8 cellular contexts compared by ENCODE assay signal in the genomic region with DNA sequence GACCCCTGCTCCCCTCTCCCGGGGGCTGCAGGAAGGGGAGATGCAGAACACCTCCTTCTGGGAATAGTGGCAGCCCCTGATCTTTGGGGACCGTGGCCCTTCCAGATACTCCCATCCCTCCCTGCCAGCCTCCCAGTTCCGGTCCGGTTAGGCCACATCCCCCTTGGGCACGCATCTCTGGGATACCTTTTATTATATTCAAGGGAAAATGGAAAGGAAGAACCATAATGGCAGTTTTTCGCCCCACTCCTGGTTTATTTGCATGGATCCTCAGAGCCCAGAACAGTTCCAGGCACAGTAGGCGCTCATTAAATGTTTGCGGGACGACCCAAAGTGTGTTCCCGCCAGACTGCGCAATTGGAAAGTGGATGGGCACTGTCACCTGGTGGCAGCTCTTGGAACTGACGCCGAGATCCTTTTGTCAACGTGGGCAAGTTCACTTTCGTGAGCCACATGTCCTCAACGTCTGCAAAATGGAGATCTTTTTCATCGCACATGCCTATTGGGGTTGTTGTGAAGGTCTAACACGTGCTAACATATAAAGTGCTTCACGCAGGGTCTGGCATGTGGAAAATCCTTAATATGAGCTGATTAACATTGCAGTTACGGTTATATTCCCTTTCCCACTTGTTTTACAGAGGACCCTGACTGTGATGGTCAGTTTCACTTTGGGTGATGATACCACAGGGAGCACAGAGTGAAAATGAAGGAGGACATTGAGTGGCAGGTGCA. TPM values are rescaled to one million over a fixed set of nuclear protein-coding genes. Genes with fewer than 3 reads are reported as not detected.
DNase-seq lines count a peak whose midpoint lies in the region; ATAC-seq and TF ChIP-seq lines count a peak whose summit lies in the region.

No MANE protein-coding gene starts in this region.

- H3K27me3 ChIP-seq in layer of hippocampus (ENCODE audit: control insufficient read depth, insufficient read depth, low read length): no peaks in the 10 kb centered on the region

- H3K9me3 Mint-ChIP-seq in HFFc6: no peaks in the 10 kb centered on the region; the same call in 1 of the 2 replicates
- H3K9me3 Mint-ChIP-seq in central memory CD8-positive, alpha-beta T cell: no peaks in the 10 kb centered on the region

- ATAC-seq in activated CD4-positive, CD25-positive, alpha-beta regulatory T cell treated with anti-CD3 and anti-CD28 coated beads, Interleukin-2, amount 50 U/mL, for 24 hours: peak; percentile 63
- ATAC-seq in central memory CD8-positive, alpha-beta T cell (replicated peaks; ENCODE audit: extremely low read depth, poor library complexity, severe bottlenecking): peak; percentile 29

- peaks cover 17% of the 10 kb centered on the region for H3K4me1 Mint-ChIP-seq in HFFc6 (ENCODE audit: low read depth)
- peaks cover 18% of the 10 kb centered on the region for H3K4me1 Mint-ChIP-seq in central memory CD8-positive, alpha-beta T cell

- peak; percentile 100 for TF ChIP-seq CTCF in HFFc6 (IDR thresholded peaks at IDR 0.05)

- peak overlapping the region; percentile 74 for H3K27ac Mint-ChIP-seq in HFFc6
- no peak overlapping the region for H3K27ac Mint-ChIP-seq in central memory CD8-positive, alpha-beta T cell (ENCODE audit: low read depth)

- no peaks in the 10 kb centered on the region for H3K36me3 Mint-ChIP-seq in HFFc6 (ENCODE audit: low read depth)
- peaks cover 3% of the 10 kb centered on the region for H3K36me3 Mint-ChIP-seq in central memory CD8-positive, alpha-beta T cell (ENCODE audit: insufficient read depth)

- H3K27me3 Mint-ChIP-seq in HFFc6 (ENCODE audit: insufficient read depth): peaks cover 25% of the 10 kb centered on the region
- peaks cover 53% of the 10 kb centered on the region for H3K27me3 Mint-ChIP-seq in central memory CD8-positive, alpha-beta T cell

- DNase-seq in DMS153 (lab: John Stamatoyannopoulos, UW) (peak; percentile 21), HFFc6 (peak; percentile 66), NCI-H446 (lab: John Stamatoyannopoulos, UW) (peak; percentile 62 to 88), OCI-M2 (lab: John Stamatoyannopoulos, UW; ENCODE audit: unreplicated experiment) (no peak)
- peak; percentile 69 to 73 for DNase-seq in central memory CD8-positive, alpha-beta T cell (ENCODE audit: low spot score in 2 of 2)
- DNase-seq in stimulated activated CD4-positive, alpha-beta T cell treated with anti-CD3 and anti-CD28 coated beads, Interleukin-1b, Interleukin-23, amount 100 ng/mL, for 4 hours (ENCODE audit: low read depth in 2 of 2): peak; percentile 76

- H3K27ac ChIP-seq in layer of hippocampus (ENCODE audit: low read depth, low read length): peak overlapping the region; percentile 85

- H3K4me3 Mint-ChIP-seq in HFFc6: peak overlapping the region; percentile 78
- H3K4me3 Mint-ChIP-seq in central memory CD8-positive, alpha-beta T cell: peak overlapping the region; percentile 78

RNA-seq across cellular contexts. Expression of a gene that starts 1.6 kb away (rescaled TPM):
- under 1 TPM; 0.14 to 0.48 (median 0.29) TPM for total RNA-seq in HFFc6 (2021; fragmentation: NEBNext Ultra II Directional; extraction: Animal tissue kit (Norgen Biotek cat#: 25700))
